In the genomic region with DNA sequence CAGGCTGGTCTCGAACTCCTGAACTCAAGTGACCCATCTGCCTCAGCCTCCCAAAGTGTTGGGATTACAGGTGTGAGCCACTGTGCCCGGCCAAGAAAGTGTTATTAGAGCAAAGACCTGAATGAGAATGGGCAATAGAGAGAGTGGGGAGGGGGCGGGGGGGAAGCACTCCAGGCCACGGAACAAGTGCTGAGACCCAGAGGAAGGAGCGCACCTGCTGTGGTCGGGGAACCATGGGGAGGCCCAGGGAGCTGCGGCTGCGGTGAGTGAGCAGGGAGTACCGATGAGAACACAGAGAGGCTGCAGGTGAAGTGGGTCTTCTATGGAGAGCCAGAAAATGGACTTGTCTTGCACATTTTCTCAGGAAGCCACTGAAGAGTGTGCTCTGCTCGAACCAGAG, we compare ENCODE assay signal across 17 cellular contexts. TPM values are rescaled to one million over a fixed set of nuclear protein-coding genes. Genes with fewer than 3 reads are reported as not detected.
"Had no signal": no experiment of that assay in that cellular context is flagged by ENCODE, and none has a peak within 500 bp of the region (broad histone marks: within the 10 kb centered on the region; RNA-seq: fewer than 3 reads in every experiment).

No MANE protein-coding gene starts in this region.

- H3K4me3 ChIP-seq: heart right ventricle, left lung, uterus had no signal

- H3K27ac Mint-ChIP-seq: activated CD4-positive, alpha-beta T cell treated with anti-CD3 and anti-CD28 coated beads, Interleukin-2, amount 10 ng/mL, durations not matched to agents 24 days and 14 days; activated T-helper 2 cell treated with anti-CD3 and anti-CD28 coated beads, Interferon-gamma antibody, Interleukin-2, Interleukin-4, amounts not matched to agents 10 μg/mL and 5 μg/mL and 100 μg/mL, durations not matched to agents 14 hours and 24 hours and 36 hours; memory B cell had no signal

- H3K36me3 Mint-ChIP-seq: activated naive CD4-positive, alpha-beta T cell treated with anti-CD3 and anti-CD28 coated beads, Interleukin-2, amount 50 U/mL, for 24 hours; memory B cell; WTC11 had no signal

- DNase-seq: activated CD4-positive, alpha-beta T cell treated with anti-CD3 and anti-CD28 coated beads, Interleukin-2, amount 10 ng/mL, durations not matched to agents 24 days and 14 days; activated CD8-positive, alpha-beta memory T cell treated with anti-CD3 and anti-CD28 coated beads for 24 hours; cortex of kidney; effector memory CD4-positive, alpha-beta T cell; heart right ventricle; left lung; stimulated activated CD4-positive, alpha-beta T cell treated with anti-CD3 and anti-CD28 coated beads, Interleukin-15, amount 100 ng/mL, for 24 hours; uterus had no signal

- H3K9me3 Mint-ChIP-seq: activated CD4-positive, alpha-beta T cell treated with anti-CD3 and anti-CD28 coated beads, Interleukin-2, amount 10 ng/mL, durations not matched to agents 24 days and 14 days; activated naive CD4-positive, alpha-beta T cell treated with anti-CD3 and anti-CD28 coated beads, Interleukin-2, amount 50 U/mL, for 24 hours; activated T-helper 2 cell treated with anti-CD3 and anti-CD28 coated beads, Interferon-gamma antibody, Interleukin-2, Interleukin-4, amounts not matched to agents 10 μg/mL and 5 μg/mL and 100 μg/mL, durations not matched to agents 14 hours and 24 hours and 36 hours; central memory CD8-positive, alpha-beta T cell; memory B cell; WTC11 had no signal

- H3K4me1 ChIP-seq: heart right ventricle, left lung, uterus had no signal

- ATAC-seq: heart right ventricle, left lung had no signal

- H3K27me3 ChIP-seq: uterus had no signal

- FAIRE-seq: frontal cortex, keratinocyte had no signal

- H3K4me1 Mint-ChIP-seq: activated CD4-positive, alpha-beta T cell treated with anti-CD3 and anti-CD28 coated beads, Interleukin-2, amount 10 ng/mL, durations not matched to agents 24 days and 14 days; activated naive CD4-positive, alpha-beta T cell treated with anti-CD3 and anti-CD28 coated beads, Interleukin-2, amount 50 U/mL, for 24 hours; central memory CD8-positive, alpha-beta T cell had no signal

- H3K9me3 ChIP-seq: heart right ventricle, left lung, uterus had no signal

- H3K36me3 ChIP-seq: heart right ventricle, left lung, uterus had no signal

- H3K4me3 Mint-ChIP-seq: activated CD4-positive, alpha-beta T cell treated with anti-CD3 and anti-CD28 coated beads, Interleukin-2, amount 10 ng/mL, durations not matched to agents 24 days and 14 days; activated naive CD4-positive, alpha-beta T cell treated with anti-CD3 and anti-CD28 coated beads, Interleukin-2, amount 50 U/mL, for 24 hours; central memory CD8-positive, alpha-beta T cell; memory B cell; WTC11 had no signal

- H3K27ac ChIP-seq: heart right ventricle, left lung, uterus had no signal

RNA-seq across cellular contexts. Expression of a gene that starts 10.8 kb away (rescaled TPM):
- total RNA-seq: frontal cortex, osteocyte, uterus, WTC11 had no signal
- polyA plus RNA-seq: keratinocyte, neural cell had no signal
